ENCODE assay signal across 18 cellular contexts in genomic region chr20:49395183-49395582, GRCh38.
A peak's percentile ranks its signal among the peaks of the same experiment; 100 is the strongest.
DNase-seq lines count a peak whose midpoint lies in the region; ATAC-seq and TF ChIP-seq lines count a peak whose summit lies in the region.
"Had no signal": no experiment of that assay in that cellular context is flagged by ENCODE, and none has a peak within 500 bp of the region (broad histone marks: within the 10 kb centered on the region; RNA-seq: fewer than 3 reads in every experiment).

No MANE protein-coding gene starts in this region.

- H3K9me3 ChIP-seq in GM23248 (ENCODE audit: low read depth) (no peaks in the 10 kb centered on the region), stomach smooth muscle (ENCODE audit: control insufficient read depth in 2 of 2, low read length in 2 of 2) (no peaks in the 10 kb centered on the region), H9 (ENCODE audit: control insufficient read depth, low read depth, low read length) (no peaks in the 10 kb centered on the region)
- H3K9me3 ChIP-seq: SJCRH30 had no signal

- H3K23me2 ChIP-seq in H9 (ENCODE audit: insufficient read length, low read depth, low read length, poor library complexity, severe bottlenecking): no peaks in the 10 kb centered on the region

- POLR2A ChIA-PET in HEK293T (lab: Yijun Ruan, JAX): no interaction called here

- no peak overlapping the region for H2BK120ac ChIP-seq in H9 (ENCODE audit: low read depth, low read length, poor library complexity, severe bottlenecking)

- H3K4me2 ChIP-seq in GM23248 (ENCODE audit: unreplicated experiment) (no peak overlapping the region), H9 (ENCODE audit: insufficient read depth, insufficient read length, low read length) (no peak overlapping the region)

- no peak overlapping the region for H3K18ac ChIP-seq in H9 (ENCODE audit: insufficient read length, low read depth, low read length)

- H3K4me1 ChIP-seq in GM23248 (ENCODE audit: insufficient read depth) (peaks cover 36% of the 10 kb centered on the region), stomach smooth muscle (ENCODE audit: control insufficient read depth, insufficient read depth, low read length) (peaks cover 44% of the 10 kb centered on the region), H9 (ENCODE audit: insufficient read depth, low read length) (no peaks in the 10 kb centered on the region)
- H3K4me1 ChIP-seq: parathyroid adenoma had no signal

- H2BK15ac ChIP-seq in H9 (ENCODE audit: low read depth, low read length): no peak overlapping the region

- H3K4me1 Mint-ChIP-seq in H9: peaks cover 0 to 4% of the 10 kb centered on the region in 2 experiments; a peak in 2 of 4 replicates

- H3K27me3 ChIP-seq in GM23248 (replicated peaks; ENCODE audit: insufficient read depth): peaks cover 10% of the 10 kb centered on the region; the same call in 1 of the 2 replicates
- H3K27me3 ChIP-seq in stomach smooth muscle (ENCODE audit: control insufficient read depth in 1 of 2, insufficient read depth in 2 of 2, low read length in 2 of 2): no peaks in the 10 kb centered on the region
- no peaks in the 10 kb centered on the region for H3K27me3 ChIP-seq in H9 (ENCODE audit: insufficient read depth, low read length)
- H3K27me3 ChIP-seq: SJCRH30 had no signal

- no peak overlapping the region for H4K8ac ChIP-seq in H9 (replicated peaks; ENCODE audit: insufficient read length, low read depth, low read length)

- in situ Hi-C loops in GM23248 (cut with MboI): no loop called here

- no peak overlapping the region for H3K4me3 ChIP-seq in GM23248
- H3K4me3 ChIP-seq in stomach smooth muscle (ENCODE audit: low read length in 2 of 2): peak overlapping the region in 1 of 2 donors; percentile 55
- H3K4me3 ChIP-seq: SJCRH30 had no signal

- H4K20me1 ChIP-seq in GM23248 (ENCODE audit: insufficient read depth): no peaks in the 10 kb centered on the region; the same call in 1 of the 2 replicates
- no peaks in the 10 kb centered on the region for H4K20me1 ChIP-seq in H9 (ENCODE audit: control insufficient read depth, insufficient read depth, insufficient read length)

- H3K14ac ChIP-seq in H9 (ENCODE audit: insufficient read depth, low read length): no peak overlapping the region

- peak; percentile 45 for DNase-seq in GM23248
- DNase-seq in astrocyte of the hippocampus (ENCODE audit: low read depth, low spot score): peak; percentile 31
- DNase-seq in left colon: peak; percentile 23 to 82
- no peak for DNase-seq in NCI-H345 treated with DMSO at 0.1 percent for 48 hours (lab: John Stamatoyannopoulos, UW; ENCODE audit: unreplicated experiment)
- DNase-seq in H9: no peak
- DNase-seq in NCI-H1048 (lab: John Stamatoyannopoulos, UW): no peak
- DNase-seq in HEK293T (ENCODE audit: extremely low spot score): no peak
- DNase-seq: activated CD4-positive, alpha-beta T cell treated with anti-CD3 and anti-CD28 coated beads for 1 hour; activated gamma-delta T cell treated with Interleukin-2 at 50 U/mL for 16 hours; Calu3; hypothalamus; NCI-H1694 treated with DMSO at 0.1 percent for 48 hours; NCI-H510A; SJCRH30; stimulated activated CD4-positive, alpha-beta T cell treated with anti-CD3 and anti-CD28 coated beads, Interleukin-15, amount 100 ng/mL, for 24 hours had no signal

- H3K27ac Mint-ChIP-seq in H9: no peak overlapping the region
- H3K27ac Mint-ChIP-seq: stimulated activated naive CD8-positive, alpha-beta T cell treated with anti-CD3 and anti-CD28 coated beads, Interleukin-15, Interleukin-2, amounts not matched to agents 100 ng/mL and 50 ng/mL, for 24 hours had no signal

- CTCF ChIA-PET in HEK293T (lab: Yijun Ruan, JAX): interaction anchor here (2.2 kb wide), 1 partner anchor 11 kb away, joined by 11 read pairs; no protein-coding TSS in a partner anchor

- TF ChIP-seq CTCF in H9 (conservative IDR thresholded peaks at IDR 0.05): no peak

- H3K4me3 Mint-ChIP-seq in H9: no peak overlapping the region
- H3K4me3 Mint-ChIP-seq: stimulated activated naive CD8-positive, alpha-beta T cell treated with anti-CD3 and anti-CD28 coated beads, Interleukin-15, Interleukin-2, amounts not matched to agents 100 ng/mL and 50 ng/mL, for 24 hours had no signal

- H3K27ac ChIP-seq in GM23248 (no peak overlapping the region), stomach smooth muscle (ENCODE audit: low read length) (peak overlapping the region; percentile 80), H9 (ENCODE audit: insufficient read length, low read depth, low read length) (no peak overlapping the region)
- H3K27ac ChIP-seq: parathyroid adenoma, SJCRH30 had no signal

- peaks cover 8% of the 10 kb centered on the region for H3K27me3 Mint-ChIP-seq in H9 (ENCODE audit: low read depth)

- H2AFZ ChIP-seq in GM23248: no peak overlapping the region
- no peak overlapping the region for H2AFZ ChIP-seq in H9 (ENCODE audit: low read length)
- H2AFZ ChIP-seq: parathyroid adenoma had no signal

- H3K36me3 Mint-ChIP-seq in H9 (ENCODE audit: insufficient read depth in 1 of 3, low read depth in 3 of 3): no peaks in the 10 kb centered on the region

- H3K79me2 ChIP-seq in GM23248 (ENCODE audit: insufficient read depth): no peaks in the 10 kb centered on the region
- no peaks in the 10 kb centered on the region for H3K79me2 ChIP-seq in H9 (ENCODE audit: insufficient read depth, low read length)
- H3K79me2 ChIP-seq: parathyroid adenoma had no signal

- 25% methylated on average over 14 of the region's 14 CpGs for WGBS in GM23248 (ENCODE audit: low coverage in 1 of 2, low lambda C conversion rate in 2 of 2, missing lambda C conversion rate in 2 of 2), 2 experiments
- WGBS in H9 (ENCODE audit: extremely low coverage, insufficient read length, low lambda C conversion rate): no CpG with 5 or more reads among the region's 14 CpGs

- H3K36me3 ChIP-seq in GM23248 (ENCODE audit: low read depth) (no peaks in the 10 kb centered on the region), stomach smooth muscle (ENCODE audit: control insufficient read depth in 2 of 2, insufficient read depth in 2 of 2, low read length in 2 of 2) (no peaks in the 10 kb centered on the region)
- H3K36me3 ChIP-seq: SJCRH30 had no signal

- no peak overlapping the region for H3K9ac ChIP-seq in GM23248
- peak overlapping the region in 1 of 2 donors; percentile 25 for H3K9ac ChIP-seq in stomach smooth muscle (ENCODE audit: low read length in 2 of 2)
- no peak overlapping the region for H3K9ac ChIP-seq in H9 (ENCODE audit: extremely low read depth, insufficient read length, low read length)
- H3K9ac ChIP-seq: parathyroid adenoma had no signal

- no peaks in the 10 kb centered on the region for H3K79me1 ChIP-seq in H9 (ENCODE audit: insufficient read depth, low read depth, low read length, poor library complexity, severe bottlenecking)

- H3K9me2 ChIP-seq in GM23248 (ENCODE audit: insufficient read depth): no peaks in the 10 kb centered on the region

- H2BK20ac ChIP-seq in H9 (ENCODE audit: low read depth, low read length, poor library complexity, severe bottlenecking): no peak overlapping the region

- no peak overlapping the region for H4K5ac ChIP-seq in H9 (ENCODE audit: insufficient read length, low read depth, low read length)

- no peak overlapping the region for H2AK5ac ChIP-seq in H9 (ENCODE audit: insufficient read length, low read length)

- no peak overlapping the region for H3K23ac ChIP-seq in H9 (ENCODE audit: insufficient read length, low read depth, low read length)

- no peak overlapping the region for H3K56ac ChIP-seq in H9 (ENCODE audit: insufficient read length, low read depth, low read length)

- H4K91ac ChIP-seq in H9 (ENCODE audit: insufficient read length, low read depth, low read length): no peak overlapping the region

- H3K4ac ChIP-seq in H9 (ENCODE audit: low read depth, low read length): no peak overlapping the region

- ATAC-seq in left colon: peak; percentile 32

- no peak overlapping the region for H3T11ph ChIP-seq in H9 (ENCODE audit: low read length)

- intact Hi-C loops in left colon (cut with DNase I, micrococcal nuclease): no loop called here

- no peak overlapping the region for H2BK5ac ChIP-seq in H9 (ENCODE audit: insufficient read length, low read length)

- H3F3A ChIP-seq in GM23248 (ENCODE audit: insufficient read depth): peaks cover 7% of the 10 kb centered on the region; the same call in 1 of the 2 replicates

- H3K9me3 Mint-ChIP-seq in H9: no peaks in the 10 kb centered on the region
- H3K9me3 Mint-ChIP-seq: stimulated activated naive CD8-positive, alpha-beta T cell treated with anti-CD3 and anti-CD28 coated beads, Interleukin-15, Interleukin-2, amounts not matched to agents 100 ng/mL and 50 ng/mL, for 24 hours had no signal

- H2BK12ac ChIP-seq in H9 (ENCODE audit: insufficient read length, low read depth, low read length): no peak overlapping the region

TF ChIP-seq in HEK293T, 16 proteins besides CTCF, POLR2A, EP300 and RAD21:
- TF ChIP-seq SP1 (IDR thresholded peaks at IDR 0.05): no peak
- no peak for TF ChIP-seq FOXK2 (IDR thresholded peaks at IDR 0.05)
- no peak for TF ChIP-seq HDGF (IDR thresholded peaks at IDR 0.05; ENCODE audit: borderline replicate concordance)
- no peak for TF ChIP-seq TARDBP (IDR thresholded peaks at IDR 0.05)
- no peak for TF ChIP-seq NFRKB (IDR thresholded peaks at IDR 0.05)
- no peak for TF ChIP-seq CTBP1 (IDR thresholded peaks at IDR 0.05; ENCODE audit: borderline replicate concordance)
- TF ChIP-seq ELF4 (IDR thresholded peaks at IDR 0.05): no peak
- TF ChIP-seq PKNOX1 (IDR thresholded peaks at IDR 0.05): no peak
- TF ChIP-seq ARNT (IDR thresholded peaks at IDR 0.05): no peak
- TF ChIP-seq L3MBTL2 (conservative IDR thresholded peaks at IDR 0.05): no peak
- no peak for TF ChIP-seq FOXA1 (IDR thresholded peaks at IDR 0.05)
- TF ChIP-seq SUZ12 (IDR thresholded peaks at IDR 0.05): no peak
- TF ChIP-seq LEF1 (IDR thresholded peaks at IDR 0.05; ENCODE audit: borderline replicate concordance): no peak
- TF ChIP-seq ZNF384 (IDR thresholded peaks at IDR 0.05): no peak
- no peak for TF ChIP-seq FOXM1 (IDR thresholded peaks at IDR 0.05; ENCODE audit: borderline replicate concordance)
- TF ChIP-seq BHLHE40 (IDR thresholded peaks at IDR 0.05; ENCODE audit: borderline replicate concordance): no peak

Comparison
In these comparisons a context has a peak if more than half of its experiments do, and no peak if none do; other contexts are left out.
1. DNase-seq: peak in GM23248 (single experiment), astrocyte of the hippocampus (single experiment) and left colon (2 of 2); none in NCI-H345 treated with DMSO at 0.1 percent for 48 hours (single experiment), H9 (single experiment), NCI-H1048 (single experiment) and HEK293T (single experiment).